Comparison of ENCODE assay signal across 1 cellular context in the genomic region with DNA sequence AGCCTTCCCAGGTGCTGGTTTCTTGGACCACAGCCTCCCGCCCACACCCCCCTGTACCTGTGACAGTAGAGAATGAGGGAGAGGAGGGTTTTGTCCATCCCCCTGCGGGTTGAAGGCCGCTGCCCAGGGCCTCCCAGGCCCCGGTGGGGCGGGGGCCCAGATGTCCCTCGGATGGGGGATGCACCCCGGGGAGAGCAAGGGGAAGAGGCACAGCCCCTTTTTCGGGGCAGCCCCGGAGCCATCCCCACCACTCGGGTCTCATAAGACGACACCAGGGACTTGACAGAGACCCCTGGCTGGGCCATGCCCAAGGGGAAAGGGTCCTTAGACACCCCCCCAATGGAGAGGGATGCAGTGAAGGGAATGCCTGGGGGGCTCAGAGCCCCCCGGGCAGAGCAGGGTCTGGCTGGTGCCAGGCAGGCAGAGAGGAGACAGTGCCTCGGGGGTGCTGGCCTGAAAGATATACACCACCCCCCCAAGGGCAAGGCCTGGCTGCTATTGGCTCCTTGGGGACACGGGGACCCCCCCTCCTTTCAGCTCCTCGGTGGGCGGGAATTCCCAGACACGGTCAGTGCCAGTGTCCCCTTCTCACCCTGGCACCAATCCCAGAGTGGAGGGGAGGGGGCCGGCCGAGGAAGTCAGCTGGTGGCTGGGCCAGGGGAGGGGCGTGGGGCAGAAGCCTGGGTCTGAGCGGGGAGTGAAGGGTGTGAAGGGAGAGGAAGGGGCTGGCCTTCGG.
TF ChIP-seq lines count a peak whose summit lies in the region.

No MANE protein-coding gene starts in this region.

TF ChIP-seq in K562, 482 proteins besides CTCF, POLR2A, EP300 and RAD21:
- TF ChIP-seq RBFOX2 (IDR thresholded peaks at IDR 0.05; ENCODE audit: low read depth, low read length) (peak; percentile 44), BDP1 (IDR thresholded peaks at IDR 0.05; ENCODE audit: insufficient read depth, insufficient read length) (no peak), POLR2G (IDR thresholded peaks at IDR 0.05; ENCODE audit: low read depth, low read length) (peak; percentile 60)
